ENCODE assay signal across 18 cellular contexts in the genomic region with DNA sequence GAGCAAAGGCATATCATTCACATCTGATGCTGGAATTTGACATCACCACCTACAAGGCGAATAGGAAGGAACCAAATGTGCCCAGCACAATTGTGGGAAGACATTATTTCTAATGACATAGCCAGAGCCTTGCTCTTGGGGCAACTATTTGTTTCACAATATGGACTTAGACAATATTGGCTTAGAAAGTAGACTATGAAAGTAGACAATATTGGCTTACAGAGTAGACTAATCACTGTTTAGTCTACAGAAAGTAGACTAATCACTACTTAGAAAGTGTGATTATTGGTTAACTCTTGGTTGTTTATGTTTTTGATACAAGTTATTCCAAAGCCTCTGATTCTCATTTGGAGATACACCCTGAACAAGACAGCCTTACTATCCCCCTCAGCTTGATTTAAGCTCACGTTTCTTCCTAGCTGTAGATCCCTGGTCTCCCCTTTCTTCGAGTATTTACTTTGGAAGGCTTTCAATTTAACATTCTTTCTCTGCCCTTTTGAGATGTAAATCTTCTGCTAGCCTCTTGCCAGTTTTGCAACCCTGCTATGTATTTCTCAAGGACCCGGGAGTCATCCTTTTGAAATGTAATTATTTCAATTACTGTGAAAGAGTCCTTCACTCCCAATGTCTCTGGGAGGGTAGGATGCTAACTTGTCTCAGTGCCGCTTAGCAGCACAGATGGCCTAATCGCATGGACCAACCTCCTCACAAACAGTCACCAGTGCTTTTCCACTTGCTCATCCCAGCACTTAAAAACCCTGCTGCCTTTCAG.
DNase-seq lines count a peak whose midpoint lies in the region; ATAC-seq, FAIRE-seq and TF ChIP-seq lines count a peak whose summit lies in the region.
"Had no signal": no experiment of that assay in that cellular context is flagged by ENCODE, and none has a peak within 500 bp of the region (broad histone marks: within the 10 kb centered on the region; RNA-seq: fewer than 3 reads in every experiment).

No MANE protein-coding gene starts in this region.

- DNase-seq in AG04450 (ENCODE audit: low read depth, low spot score) (peak; percentile 63), HCEC 1CT (peak; percentile 72), adipocyte (ENCODE audit: low read depth) (peak; percentile 76), iPS DF 4.7 (ENCODE audit: extremely low read depth, low spot score) (peak; percentile 82), substantia nigra (lab: John Stamatoyannopoulos, UW) (no peak), HTR-8/SVneo (ENCODE audit: insufficient read length, low spot score) (no peak)
- no peak for DNase-seq in activated T-cell treated with anti-CD3 and anti-CD28 coated beads, Interleukin-2, amount 50 U/mL, for 1 hour
- no peak for DNase-seq in activated T-cell treated with anti-CD3 and anti-CD28 coated beads, Interleukin-2, amount 50 U/mL, for 72 hours
- DNase-seq: ACHN; activated CD4-positive, CD25-positive, alpha-beta regulatory T cell treated with anti-CD3 and anti-CD28 coated beads, Interleukin-2, amount 50 U/mL, for 72 hours; activated T-cell treated with anti-CD3 and anti-CD28 coated beads, Interleukin-2, amount 50 U/mL, for 4 hours; DND-41; NCI-H1694 treated with DMSO at 0.1 percent for 48 hours; pancreas; stimulated activated CD4-positive, alpha-beta T cell treated with anti-CD3 and anti-CD28 coated beads, Interleukin-15, amount 100 ng/mL, for 24 hours; upper lobe of left lung had no signal

- H3K36me3 Mint-ChIP-seq in activated T-cell treated with anti-CD3 and anti-CD28 coated beads, Interleukin-2, amount 50 U/mL, for 72 hours (ENCODE audit: insufficient read depth in 2 of 2) = peaks cover 0 to 2% of the 10 kb centered on the region in 2 donors

- H3K4me3 ChIP-seq in AG04450 (ENCODE audit: low read depth, low read length) (no peak overlapping the region), adipocyte (ENCODE audit: low read length) (no peak overlapping the region)
- H3K4me3 ChIP-seq: dorsolateral prefrontal cortex, lung, pancreas, upper lobe of left lung had no signal

- no peak overlapping the region for H3K9ac ChIP-seq in adipocyte (ENCODE audit: low read length)

- FAIRE-seq in HTR-8/SVneo (lab: Jason Lieb, UNC) = no peak
- FAIRE-seq: pancreas had no signal

- H3K27me3 ChIP-seq in AG04450 (ENCODE audit: control insufficient read depth, insufficient read depth, low read length) (no peaks in the 10 kb centered on the region), adipocyte (replicated peaks; ENCODE audit: control insufficient read depth, insufficient read depth, low read length) (no peaks in the 10 kb centered on the region)
- H3K27me3 ChIP-seq: dorsolateral prefrontal cortex, pancreas, upper lobe of left lung had no signal

- peak overlapping the region; percentile 68 for H3K27ac ChIP-seq in AG04450 (ENCODE audit: low read depth, low read length)
- H3K27ac ChIP-seq in substantia nigra (ENCODE audit: low read depth, low read length, poor library complexity, severe bottlenecking) = no peak overlapping the region
- H3K27ac ChIP-seq: pancreas, upper lobe of left lung had no signal

- no peaks in the 10 kb centered on the region for H3K36me3 ChIP-seq in adipocyte (ENCODE audit: control insufficient read depth, insufficient read depth, low read length, severe bottlenecking)
- H3K36me3 ChIP-seq: pancreas, upper lobe of left lung had no signal

- no peak for TF ChIP-seq CTCF in AG04450 (IDR thresholded peaks at IDR 0.05; ENCODE audit: low read depth, low read length)

- peaks cover 2 to 10% of the 10 kb centered on the region in 2 donors for H3K9me3 Mint-ChIP-seq in activated T-cell treated with anti-CD3 and anti-CD28 coated beads, Interleukin-2, amount 50 U/mL, for 72 hours

- H3K9me3 ChIP-seq in AG04450 (ENCODE audit: control insufficient read depth, insufficient read depth, low read length) (no peaks in the 10 kb centered on the region), adipocyte (ENCODE audit: control insufficient read depth, low read length) (no peaks in the 10 kb centered on the region)
- H3K9me3 ChIP-seq: pancreas, upper lobe of left lung had no signal

- H3K4me1 ChIP-seq in adipocyte (ENCODE audit: control insufficient read depth, insufficient read depth, low read length) = peaks cover 14% of the 10 kb centered on the region
- H3K4me1 ChIP-seq: upper lobe of left lung had no signal

- CTCF ChIA-PET in AG04450 (lab: Charles Lee) = no interaction called here

- H3K27ac Mint-ChIP-seq in activated T-cell treated with anti-CD3 and anti-CD28 coated beads, Interleukin-2, amount 50 U/mL, for 72 hours = no peak overlapping the region

- POLR2A ChIA-PET in AG04450 (lab: Yijun Ruan, JAX) = interaction anchor here (1.0 kb wide), 1 partner anchor 16 kb away, joined by 3 read pairs; no protein-coding TSS in a partner anchor

- H3K4me1 Mint-ChIP-seq in activated T-cell treated with anti-CD3 and anti-CD28 coated beads, Interleukin-2, amount 50 U/mL, for 72 hours (ENCODE audit: low read depth) = no peaks in the 10 kb centered on the region

- H3K27me3 Mint-ChIP-seq in activated T-cell treated with anti-CD3 and anti-CD28 coated beads, Interleukin-2, amount 50 U/mL, for 72 hours (ENCODE audit: low read depth) = no peaks in the 10 kb centered on the region

- no peak overlapping the region for H3K4me3 Mint-ChIP-seq in activated T-cell treated with anti-CD3 and anti-CD28 coated beads, Interleukin-2, amount 50 U/mL, for 72 hours
- H3K4me3 Mint-ChIP-seq: activated T-cell treated with anti-CD3 and anti-CD28 coated beads, Interleukin-2, amount 50 U/mL, for 4 hours had no signal

- ATAC-seq in activated T-cell treated with anti-CD3 and anti-CD28 coated beads, Interleukin-2, amount 50 U/mL, for 72 hours (replicated peaks in 1 of 2) = no peak
- ATAC-seq: activated T-cell treated with anti-CD3 and anti-CD28 coated beads, Interleukin-2, amount 50 U/mL, for 4 hours; pancreas had no signal

Comparison
In these comparisons a context has a peak if more than half of its experiments do, and no peak if none do; other contexts are left out.
1. DNase-seq: peak in AG04450 (single experiment), HCEC 1CT (single experiment), adipocyte (single experiment) and iPS DF 4.7 (single experiment); none in activated T-cell treated with anti-CD3 and anti-CD28 coated beads, Interleukin-2, amount 50 U/mL, for 1 hour (single experiment), activated T-cell treated with anti-CD3 and anti-CD28 coated beads, Interleukin-2, amount 50 U/mL, for 72 hours (0 of 2), substantia nigra (0 of 49) and HTR-8/SVneo (single experiment).